9 cellular contexts compared by ENCODE assay signal in the genomic region with DNA sequence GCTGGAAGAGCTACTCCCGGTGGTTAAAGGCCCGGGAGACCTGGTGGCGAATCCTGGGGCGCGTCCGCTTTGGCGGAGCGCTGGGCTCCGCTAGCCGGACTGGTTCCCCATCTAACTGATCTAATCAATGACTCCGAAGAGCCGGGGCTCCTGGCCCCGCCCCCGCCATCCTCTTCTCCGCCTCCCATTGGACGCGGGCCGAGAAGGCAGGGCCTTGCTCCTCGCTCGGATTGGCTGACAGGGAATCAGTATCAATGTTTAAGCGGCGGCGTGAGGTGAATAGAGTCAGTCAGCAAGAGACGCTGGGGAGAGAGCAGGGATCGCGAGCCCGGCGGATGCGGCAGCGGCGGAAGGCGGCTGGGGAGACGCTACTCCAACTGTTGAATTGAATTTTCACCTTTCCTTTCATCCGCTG. TPM values are rescaled to one million over a fixed set of nuclear protein-coding genes. Genes with fewer than 3 reads are reported as not detected.
DNase-seq lines count a peak whose midpoint lies in the region; TF ChIP-seq lines count a peak whose summit lies in the region.
"Had no signal": no experiment of that assay in that cellular context is flagged by ENCODE, and none has a peak within 500 bp of the region (broad histone marks: within the 10 kb centered on the region; RNA-seq: fewer than 3 reads in every experiment).

No MANE protein-coding gene starts in this region.

- H4K5ac ChIP-seq in mesendoderm (ENCODE audit: low read length), result no peak overlapping the region

- H3K27ac Mint-ChIP-seq in activated CD4-positive, alpha-beta T cell treated with anti-CD3 and anti-CD28 coated beads, Interleukin-2, amount 10 ng/mL, durations not matched to agents 24 days and 14 days, result no peak overlapping the region

- peak overlapping the region; percentile 76 for H3K9ac ChIP-seq in mesendoderm (ENCODE audit: low read length)
- peak overlapping the region in 1 of 2 donors; percentile 73 for H3K9ac ChIP-seq in stomach smooth muscle (ENCODE audit: low read length in 2 of 2)
- H3K9ac ChIP-seq: KMS-11 had no signal

- H3K9me3 ChIP-seq in stomach smooth muscle (ENCODE audit: control insufficient read depth in 2 of 2, low read length in 2 of 2), result no peaks in the 10 kb centered on the region
- no peaks in the 10 kb centered on the region for H3K9me3 ChIP-seq in PC-9 (ENCODE audit: insufficient read depth, low read depth)

- H2BK120ac ChIP-seq in mesendoderm (ENCODE audit: low read depth, low read length), result no peak overlapping the region

- H3K9me2 ChIP-seq in PC-9 (ENCODE audit: insufficient read depth), result no peaks in the 10 kb centered on the region

- H3K4me1 Mint-ChIP-seq in activated CD4-positive, alpha-beta T cell treated with anti-CD3 and anti-CD28 coated beads, Interleukin-2, amount 10 ng/mL, durations not matched to agents 24 days and 14 days, result peaks cover 16% of the 10 kb centered on the region

- peaks cover 6% of the 10 kb centered on the region for H3K36me3 Mint-ChIP-seq in activated CD4-positive, alpha-beta T cell treated with anti-CD3 and anti-CD28 coated beads, Interleukin-2, amount 10 ng/mL, durations not matched to agents 24 days and 14 days (ENCODE audit: low read depth)

- H3K56ac ChIP-seq in mesendoderm (ENCODE audit: low read length), result peak overlapping the region; percentile 87

- peak overlapping the region; percentile 15 for H3K23ac ChIP-seq in mesendoderm (ENCODE audit: low read length)

- H3K27ac ChIP-seq in mesendoderm (ENCODE audit: low read depth, low read length) (no peak overlapping the region), stomach smooth muscle (ENCODE audit: low read length) (no peak overlapping the region), PC-9 (no peak overlapping the region)
- H3K27ac ChIP-seq: KMS-11 had no signal

- H3K4ac ChIP-seq in mesendoderm (ENCODE audit: low read depth, low read length), result no peak overlapping the region

- no peaks in the 10 kb centered on the region for H3F3A ChIP-seq in PC-9 (ENCODE audit: insufficient read depth, low read depth)

- H2BK15ac ChIP-seq in mesendoderm (replicated peaks; ENCODE audit: low read depth), result no peak overlapping the region

- H3K18ac ChIP-seq in mesendoderm (ENCODE audit: low read length), result no peak overlapping the region

- no peak overlapping the region for H2BK5ac ChIP-seq in mesendoderm (ENCODE audit: low read length)

- no peak overlapping the region for H2AFZ ChIP-seq in PC-9

- H3K27me3 ChIP-seq in mesendoderm (ENCODE audit: insufficient read depth, low read length, poor library complexity) (peaks cover 1% of the 10 kb centered on the region), stomach smooth muscle (ENCODE audit: control insufficient read depth in 1 of 2, insufficient read depth in 2 of 2, low read length in 2 of 2) (peaks cover 0 to 23% of the 10 kb centered on the region in 2 donors), PC-9 (ENCODE audit: insufficient read depth, low read depth) (no peaks in the 10 kb centered on the region)

- H3K9me3 Mint-ChIP-seq in activated CD4-positive, alpha-beta T cell treated with anti-CD3 and anti-CD28 coated beads, Interleukin-2, amount 10 ng/mL, durations not matched to agents 24 days and 14 days, result peaks cover 23% of the 10 kb centered on the region

- BruUV-seq in PC-9 (replicated peaks; lab: Mats Ljungman, UMichigan), result no TSS peak

- no peaks in the 10 kb centered on the region for H4K20me1 ChIP-seq in PC-9 (ENCODE audit: insufficient read depth)

- H3K79me1 ChIP-seq in mesendoderm (ENCODE audit: low read length), result no peaks in the 10 kb centered on the region

- intact Hi-C loops in activated CD4-positive, alpha-beta T cell treated with anti-CD3 and anti-CD28 coated beads, Interleukin-2, amount 10 ng/mL, durations not matched to agents 24 days and 14 days (cut with micrococcal nuclease), result loop anchor here (5.0 kb wide), 1 partner anchor 1687 kb away; no protein-coding TSS in a partner anchor
- intact Hi-C loops in PC-9 (cut with micrococcal nuclease; ENCODE audit: unreplicated experiment), result no loop called here

- H2AK5ac ChIP-seq in mesendoderm (ENCODE audit: low read length), result no peak overlapping the region

- H3K4me1 ChIP-seq in mesendoderm (ENCODE audit: control insufficient read depth, low read depth, low read length), result peaks cover 2% of the 10 kb centered on the region
- H3K4me1 ChIP-seq in stomach smooth muscle (ENCODE audit: control insufficient read depth, insufficient read depth, low read length), result peaks cover 40% of the 10 kb centered on the region
- H3K4me1 ChIP-seq in PC-9 (replicated peaks; ENCODE audit: insufficient read depth), result no peaks in the 10 kb centered on the region

- no CpG with 5 or more reads among the region's 34 CpGs for WGBS in mesendoderm (ENCODE audit: extremely low coverage, insufficient coverage, low lambda C conversion rate)

- DNase-seq in EH (ENCODE audit: low read depth) (peak; percentile 58), HuH-7.5 (ENCODE audit: low spot score) (peak; percentile 87), epithelial cell of proximal tubule (ENCODE audit: low read depth) (no peak), mesendoderm (peak; percentile 98), PC-9 (no peak), A172 (ENCODE audit: low spot score) (no peak)
- peak; percentile 73 for DNase-seq in activated CD4-positive, alpha-beta T cell treated with anti-CD3 and anti-CD28 coated beads, Interleukin-2, amount 10 ng/mL, durations not matched to agents 24 days and 14 days

- POLR2A ChIA-PET in PC-9 (lab: Charles Lee; ENCODE audit: unreplicated experiment), result no interaction called here

- H3K36me3 ChIP-seq in mesendoderm (ENCODE audit: control insufficient read depth, insufficient read depth, low read length), result no peaks in the 10 kb centered on the region
- no peaks in the 10 kb centered on the region for H3K36me3 ChIP-seq in stomach smooth muscle (ENCODE audit: control insufficient read depth in 2 of 2, insufficient read depth in 2 of 2, low read length in 2 of 2)
- no peaks in the 10 kb centered on the region for H3K36me3 ChIP-seq in PC-9 (ENCODE audit: low read depth)

- peaks cover 60% of the 10 kb centered on the region for H3K27me3 Mint-ChIP-seq in activated CD4-positive, alpha-beta T cell treated with anti-CD3 and anti-CD28 coated beads, Interleukin-2, amount 10 ng/mL, durations not matched to agents 24 days and 14 days

- CTCF ChIA-PET in PC-9 (lab: Charles Lee), result interaction anchor here (0.6 kb wide), 1 partner anchor 1747 kb away, joined by 3 read pairs; no protein-coding TSS in a partner anchor

- H3K4me3 Mint-ChIP-seq in activated CD4-positive, alpha-beta T cell treated with anti-CD3 and anti-CD28 coated beads, Interleukin-2, amount 10 ng/mL, durations not matched to agents 24 days and 14 days, result peak overlapping the region; percentile 62

- H3K4me2 ChIP-seq in mesendoderm (ENCODE audit: low read length) (peak overlapping the region; percentile 96), PC-9 (no peak overlapping the region)

- no peaks in the 10 kb centered on the region for H3K79me2 ChIP-seq in mesendoderm (ENCODE audit: control insufficient read depth, insufficient read depth, low read length)
- no peaks in the 10 kb centered on the region for H3K79me2 ChIP-seq in PC-9 (ENCODE audit: low read depth)

- TF ChIP-seq CTCF in epithelial cell of proximal tubule (conservative IDR thresholded peaks at IDR 0.05; ENCODE audit: low read depth, low read length) (no peak), PC-9 (conservative IDR thresholded peaks at IDR 0.05) (no peak)

- no peak overlapping the region for H4K8ac ChIP-seq in mesendoderm (ENCODE audit: low read depth, low read length)

- H3K4me3 ChIP-seq in epithelial cell of proximal tubule (ENCODE audit: low read depth, low read length) (peak overlapping the region; percentile 43), mesendoderm (ENCODE audit: low read length) (peak overlapping the region; percentile 47), stomach smooth muscle (ENCODE audit: low read length in 2 of 2) (peak overlapping the region; percentile 80 to 87), PC-9 (no peak overlapping the region)

RNA-seq across cellular contexts. Expression of a gene that starts 1.7 kb away (rescaled TPM):
- total RNA-seq in activated CD4-positive, alpha-beta T cell treated with anti-CD3 and anti-CD28 coated beads, Interleukin-2, amount 10 ng/mL, durations not matched to agents 24 days and 14 days, result not detected in 2 replicates
- 0.12 and 0.65 TPM in 2 replicates for total RNA-seq in epithelial cell of proximal tubule
- polyA plus RNA-seq in mesendoderm (2013, experiment 1 of 2), result 0.70 TPM
- 0.67 TPM for polyA plus RNA-seq in mesendoderm (2013, experiment 2 of 2)
- total RNA-seq in PC-9 (2021), result not detected in 2 replicates
- total RNA-seq in A172 (2014; rRNA removed; shearing (Covaris generic)), result 0.07 and 0.17 TPM in 2 replicates

Comparison
In these comparisons a context has a peak if more than half of its experiments do, and no peak if none do; other contexts are left out.
1. DNase-seq: peak in EH (single experiment), HuH-7.5 (single experiment), activated CD4-positive, alpha-beta T cell treated with anti-CD3 and anti-CD28 coated beads, Interleukin-2, amount 10 ng/mL, durations not matched to agents 24 days and 14 days (single experiment) and mesendoderm (single experiment); none in epithelial cell of proximal tubule (single experiment), PC-9 (0 of 2) and A172 (single experiment).